Comparison of ENCODE assay signal across 11 cellular contexts in the genomic region with DNA sequence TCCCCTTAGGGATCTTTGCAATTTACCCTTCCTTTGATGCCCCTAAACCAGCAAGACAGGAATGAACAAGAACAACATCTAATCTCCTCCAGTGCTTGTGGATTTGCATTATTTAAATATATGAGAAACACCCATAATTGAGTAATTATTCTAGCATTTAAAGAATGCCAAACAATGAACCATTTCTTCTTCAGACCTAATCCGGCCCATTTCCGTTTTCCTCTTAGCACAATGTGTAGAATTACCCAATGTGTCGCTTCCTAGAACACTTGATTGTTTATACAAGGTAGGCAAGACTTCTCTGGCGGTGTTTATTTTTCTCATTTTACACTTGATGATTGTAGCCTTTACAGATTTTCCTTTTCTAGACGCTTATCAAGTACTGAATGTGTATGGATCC. TPM values are rescaled to one million over a fixed set of nuclear protein-coding genes. Genes with fewer than 3 reads are reported as not detected.
DNase-seq lines count a peak whose midpoint lies in the region; ATAC-seq and TF ChIP-seq lines count a peak whose summit lies in the region.
"Had no signal": no experiment of that assay in that cellular context is flagged by ENCODE, and none has a peak within 500 bp of the region (broad histone marks: within the 10 kb centered on the region; RNA-seq: fewer than 3 reads in every experiment).

No MANE protein-coding gene starts in this region.

- no peak for TF ChIP-seq POLR2A in Peyer's patch (IDR thresholded peaks at IDR 0.05)

- no peaks in the 10 kb centered on the region for H3K27me3 ChIP-seq in Panc1 (ENCODE audit: control insufficient read depth, insufficient read depth, low read length)
- H3K27me3 ChIP-seq in Peyer's patch = no peaks in the 10 kb centered on the region

- no peak for TF ChIP-seq CTCF in Panc1 (IDR thresholded peaks at IDR 0.05)
- no peak for TF ChIP-seq CTCF in Peyer's patch (IDR thresholded peaks at IDR 0.05)

- ATAC-seq in activated T-cell treated with anti-CD3 and anti-CD28 coated beads, Interleukin-2, amount 50 U/mL, for 4 hours = no peak
- no peak for ATAC-seq in Panc1
- peak; percentile 28 for ATAC-seq in esophagus mucosa
- no peak for ATAC-seq in stimulated activated naive B cell treated with anti-CD40 and anti-IgM and Interleukin-4, amounts not matched to agents 10 μg/mL and 1 μg/mL and 100 μg/mL, for 72 hours (replicated peaks)
- no peak for ATAC-seq in HG03520 (IDR thresholded peaks at IDR 0.05; ENCODE audit: unreplicated experiment)

- no peak overlapping the region for H3K4me3 ChIP-seq in Panc1 (ENCODE audit: low read depth in 2 of 2, low read length in 2 of 2)
- no peak overlapping the region for H3K4me3 ChIP-seq in Peyer's patch
- H3K4me3 ChIP-seq: lung had no signal

- H3K4me1 Mint-ChIP-seq in activated T-cell treated with anti-CD3 and anti-CD28 coated beads, Interleukin-2, amount 50 U/mL, for 4 hours (ENCODE audit: low read depth) = peaks cover 33% of the 10 kb centered on the region
- H3K4me1 Mint-ChIP-seq in activated T-cell treated with anti-CD3 and anti-CD28 coated beads, Interleukin-2, amount 50 U/mL, for 24 hours (ENCODE audit: low read depth) = peaks cover 36% of the 10 kb centered on the region
- peaks cover 24 to 40% of the 10 kb centered on the region in 2 donors for H3K4me1 Mint-ChIP-seq in stimulated activated naive B cell treated with anti-CD40 and anti-IgM and Interleukin-4, amounts not matched to agents 10 μg/mL and 1 μg/mL and 100 μg/mL, for 72 hours
- H3K4me1 Mint-ChIP-seq in T-helper 2 cell treated with Interferon-gamma antibody and Interleukin-4, amounts not matched to agents 5 μg/mL and 100 μg/mL, for 36 hours (ENCODE audit: low read depth) = peaks cover 26% of the 10 kb centered on the region

- CTCF ChIA-PET in Panc1 (lab: Charles Lee) = no interaction called here

- H3K4me1 ChIP-seq in Panc1 (ENCODE audit: control insufficient read depth, insufficient read depth, low read length) (no peaks in the 10 kb centered on the region), Peyer's patch (no peaks in the 10 kb centered on the region)

- H3K27me3 Mint-ChIP-seq in activated T-cell treated with anti-CD3 and anti-CD28 coated beads, Interleukin-2, amount 50 U/mL, for 4 hours (ENCODE audit: low read depth) = no peaks in the 10 kb centered on the region
- peaks cover 57% of the 10 kb centered on the region for H3K27me3 Mint-ChIP-seq in activated T-cell treated with anti-CD3 and anti-CD28 coated beads, Interleukin-2, amount 50 U/mL, for 24 hours
- peaks cover 0 to 6% of the 10 kb centered on the region in 2 donors for H3K27me3 Mint-ChIP-seq in stimulated activated naive B cell treated with anti-CD40 and anti-IgM and Interleukin-4, amounts not matched to agents 10 μg/mL and 1 μg/mL and 100 μg/mL, for 72 hours
- H3K27me3 Mint-ChIP-seq in T-helper 2 cell treated with Interferon-gamma antibody and Interleukin-4, amounts not matched to agents 5 μg/mL and 100 μg/mL, for 36 hours (ENCODE audit: low read depth) = peaks cover 9% of the 10 kb centered on the region

- H3K9me3 ChIP-seq in Panc1 (ENCODE audit: control insufficient read depth, insufficient read depth, low read depth, low read length) (no peaks in the 10 kb centered on the region), Peyer's patch (no peaks in the 10 kb centered on the region)

- H3K36me3 Mint-ChIP-seq in activated T-cell treated with anti-CD3 and anti-CD28 coated beads, Interleukin-2, amount 50 U/mL, for 4 hours (ENCODE audit: insufficient read depth) = no peaks in the 10 kb centered on the region
- H3K36me3 Mint-ChIP-seq in activated T-cell treated with anti-CD3 and anti-CD28 coated beads, Interleukin-2, amount 50 U/mL, for 24 hours (ENCODE audit: low read depth) = no peaks in the 10 kb centered on the region
- H3K36me3 Mint-ChIP-seq in stimulated activated naive B cell treated with anti-CD40 and anti-IgM and Interleukin-4, amounts not matched to agents 10 μg/mL and 1 μg/mL and 100 μg/mL, for 72 hours = peaks cover 0 to 4% of the 10 kb centered on the region in 2 donors
- H3K36me3 Mint-ChIP-seq in T-helper 2 cell treated with Interferon-gamma antibody and Interleukin-4, amounts not matched to agents 5 μg/mL and 100 μg/mL, for 36 hours (ENCODE audit: low read depth) = no peaks in the 10 kb centered on the region

- in situ Hi-C loops in Panc1 (cut with HindIII; ENCODE audit: low pct_unique_long_range_greater_than_20kb, low sequenced_read_pairs) = no loop called here

- no peak overlapping the region for H3K27ac Mint-ChIP-seq in activated T-cell treated with anti-CD3 and anti-CD28 coated beads, Interleukin-2, amount 50 U/mL, for 24 hours
- peak overlapping the region; percentile 16 for H3K27ac Mint-ChIP-seq in stimulated activated naive B cell treated with anti-CD40 and anti-IgM and Interleukin-4, amounts not matched to agents 10 μg/mL and 1 μg/mL and 100 μg/mL, for 72 hours
- no peak overlapping the region for H3K27ac Mint-ChIP-seq in T-helper 2 cell treated with Interferon-gamma antibody and Interleukin-4, amounts not matched to agents 5 μg/mL and 100 μg/mL, for 36 hours

- POLR2A ChIA-PET in Panc1 (lab: Charles Lee) = no interaction called here

- H3K9me3 Mint-ChIP-seq in activated T-cell treated with anti-CD3 and anti-CD28 coated beads, Interleukin-2, amount 50 U/mL, for 4 hours = no peaks in the 10 kb centered on the region
- H3K9me3 Mint-ChIP-seq in activated T-cell treated with anti-CD3 and anti-CD28 coated beads, Interleukin-2, amount 50 U/mL, for 24 hours = no peaks in the 10 kb centered on the region
- H3K9me3 Mint-ChIP-seq in stimulated activated naive B cell treated with anti-CD40 and anti-IgM and Interleukin-4, amounts not matched to agents 10 μg/mL and 1 μg/mL and 100 μg/mL, for 72 hours = peaks cover 0 to 1% of the 10 kb centered on the region in 2 donors
- no peaks in the 10 kb centered on the region for H3K9me3 Mint-ChIP-seq in T-helper 2 cell treated with Interferon-gamma antibody and Interleukin-4, amounts not matched to agents 5 μg/mL and 100 μg/mL, for 36 hours

- no TSS peak for BruUV-seq in Panc1 (replicated peaks; lab: Mats Ljungman, UMichigan)

- intact Hi-C loops in Panc1 (cut with micrococcal nuclease; ENCODE audit: unreplicated experiment) = no loop called here

- peak overlapping the region; percentile 26 for H3K4me3 Mint-ChIP-seq in activated T-cell treated with anti-CD3 and anti-CD28 coated beads, Interleukin-2, amount 50 U/mL, for 4 hours
- H3K4me3 Mint-ChIP-seq in activated T-cell treated with anti-CD3 and anti-CD28 coated beads, Interleukin-2, amount 50 U/mL, for 24 hours = no peak overlapping the region
- H3K4me3 Mint-ChIP-seq in stimulated activated naive B cell treated with anti-CD40 and anti-IgM and Interleukin-4, amounts not matched to agents 10 μg/mL and 1 μg/mL and 100 μg/mL, for 72 hours = peak overlapping the region; percentile 23 to 70
- H3K4me3 Mint-ChIP-seq in T-helper 2 cell treated with Interferon-gamma antibody and Interleukin-4, amounts not matched to agents 5 μg/mL and 100 μg/mL, for 36 hours = no peak overlapping the region

- no peak for DNase-seq in activated T-cell treated with anti-CD3 and anti-CD28 coated beads, Interleukin-2, amount 50 U/mL, for 4 hours
- DNase-seq in activated T-cell treated with anti-CD3 and anti-CD28 coated beads, Interleukin-2, amount 50 U/mL, for 24 hours = no peak
- DNase-seq in Panc1 (ENCODE audit: low read depth, low spot score) = no peak
- no peak for DNase-seq in stimulated activated naive B cell treated with anti-CD40 and anti-IgM and Interleukin-4, amounts not matched to agents 10 μg/mL and 1 μg/mL and 100 μg/mL, for 72 hours
- no peak for DNase-seq in T-helper 2 cell treated with Interferon-gamma antibody and Interleukin-4, amounts not matched to agents 5 μg/mL and 100 μg/mL, for 36 hours (ENCODE audit: low spot score)
- DNase-seq in Peyer's patch = no peak
- DNase-seq: Right ventricle myocardium superior had no signal

- H3K27ac ChIP-seq in Panc1 (ENCODE audit: low read length) (peak overlapping the region; percentile 65; the same call in 1 of the 2 replicates), Peyer's patch (no peak overlapping the region)
- H3K27ac ChIP-seq: C4-2B had no signal

- no peaks in the 10 kb centered on the region for H3K36me3 ChIP-seq in Panc1 (ENCODE audit: control insufficient read depth, insufficient read depth, low read length)
- no peaks in the 10 kb centered on the region for H3K36me3 ChIP-seq in Peyer's patch

RNA-seq across cellular contexts. Expression of gene CLDN34, which starts 43.5 kb away (rescaled TPM):
- not detected for total RNA-seq in activated T-cell treated with anti-CD3 and anti-CD28 coated beads, Interleukin-2, amount 50 U/mL, for 4 hours
- total RNA-seq in Panc1 (2021; ENCODE audit: unreplicated experiment) (not detected), esophagus mucosa (0.20 TPM), Peyer's patch (not detected)
- not detected for polyA plus RNA-seq in Panc1 (2012; ENCODE audit: insufficient read length)
- total RNA-seq: Right ventricle myocardium superior had no signal

Comparison
In these comparisons a context has a peak if more than half of its experiments do, and no peak if none do; other contexts are left out.
1. H3K4me3 Mint-ChIP-seq: peak in activated T-cell treated with anti-CD3 and anti-CD28 coated beads, Interleukin-2, amount 50 U/mL, for 4 hours (single experiment) and stimulated activated naive B cell treated with anti-CD40 and anti-IgM and Interleukin-4, amounts not matched to agents 10 μg/mL and 1 μg/mL and 100 μg/mL, for 72 hours (2 of 2); none in activated T-cell treated with anti-CD3 and anti-CD28 coated beads, Interleukin-2, amount 50 U/mL, for 24 hours (single experiment) and T-helper 2 cell treated with Interferon-gamma antibody and Interleukin-4, amounts not matched to agents 5 μg/mL and 100 μg/mL, for 36 hours (single experiment).